8 cellular contexts compared by ENCODE assay signal in the genomic region with DNA sequence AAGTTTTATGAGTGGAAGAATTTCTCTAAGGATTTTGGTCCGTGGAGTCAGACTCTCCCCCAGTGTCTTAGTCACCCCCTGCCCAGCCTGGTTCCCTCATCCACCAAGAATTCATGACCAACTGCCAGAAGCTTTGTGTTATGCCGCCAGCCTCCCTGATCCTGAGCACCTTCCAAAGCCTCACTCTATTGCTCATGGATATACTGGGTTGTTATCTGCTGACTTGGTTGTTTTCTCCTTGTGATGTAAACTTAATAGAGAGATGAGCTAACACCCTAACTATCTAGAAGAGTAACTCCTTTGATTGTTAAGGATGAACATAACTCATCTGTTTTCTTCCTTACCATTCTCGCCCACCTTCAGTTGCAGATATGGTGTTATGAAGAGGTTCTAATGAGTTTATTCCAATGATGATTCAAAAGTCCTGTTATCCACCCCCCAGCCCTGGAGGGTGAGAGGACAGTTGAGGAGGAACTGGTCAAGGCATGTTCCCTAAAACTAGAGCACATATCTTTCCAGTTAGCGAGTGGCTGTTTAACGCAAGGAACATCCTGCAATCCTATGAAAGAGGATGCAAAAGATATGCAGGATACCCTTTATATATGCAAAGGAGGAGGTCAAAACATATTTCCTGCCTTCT. TPM values are rescaled to one million over a fixed set of nuclear protein-coding genes. Genes with fewer than 3 reads are reported as not detected.
A peak's percentile ranks its signal among the peaks of the same experiment; 100 is the strongest.
DNase-seq lines count a peak whose midpoint lies in the region; ATAC-seq and TF ChIP-seq lines count a peak whose summit lies in the region.

No MANE protein-coding gene starts in this region.

- no peaks in the 10 kb centered on the region for H3K27me3 ChIP-seq in CD4-positive, CD25-positive, alpha-beta regulatory T cell (ENCODE audit: control insufficient read depth, insufficient read depth, low read length)
- H3K27me3 ChIP-seq in IMR-90 (ENCODE audit: control insufficient read depth, insufficient read depth, low read length) (no peaks in the 10 kb centered on the region; the same call in 1 of the 2 replicates), brain microvascular endothelial cell (replicated peaks) (no peaks in the 10 kb centered on the region), colonic mucosa (no peaks in the 10 kb centered on the region)

- POLR2A ChIA-PET in IMR-90 (lab: Charles Lee; ENCODE audit: unreplicated experiment): interaction anchor here (0.6 kb wide), 2 partner anchors 95 to 145 kb away, joined by 4 to 5 read pairs; no protein-coding TSS in a partner anchor

- peaks cover 9 to 42% (median 27%) of the 10 kb centered on the region in 4 donors for H3K4me1 Mint-ChIP-seq in CD4-positive, CD25-positive, alpha-beta regulatory T cell
- peaks cover 40% of the 10 kb centered on the region for H3K4me1 Mint-ChIP-seq in nephron

- peak overlapping the region; percentile 40 for H2AK5ac ChIP-seq in IMR-90 (ENCODE audit: low read depth, low read length)

- H3K9me3 ChIP-seq in CD4-positive, CD25-positive, alpha-beta regulatory T cell (ENCODE audit: control insufficient read depth in 2 of 2, low read length in 2 of 2): no peaks in the 10 kb centered on the region
- H3K9me3 ChIP-seq in IMR-90 (ENCODE audit: control insufficient read depth, insufficient read depth, low read length) (no peaks in the 10 kb centered on the region), colonic mucosa (no peaks in the 10 kb centered on the region)

- TF ChIP-seq CTCF in IMR-90 (conservative IDR thresholded peaks at IDR 0.05; ENCODE audit: low read depth, low read length) (no peak), brain microvascular endothelial cell (IDR thresholded peaks at IDR 0.05; ENCODE audit: low read depth, low read length, missing control alignments) (no peak), nephron (IDR thresholded peaks at IDR 0.05; ENCODE audit: unreplicated experiment in 3 of 3) (no peak), colonic mucosa (IDR thresholded peaks at IDR 0.05) (no peak)

- H4K20me1 ChIP-seq in IMR-90 (ENCODE audit: insufficient read depth, low read length): peaks cover 15% of the 10 kb centered on the region

- in situ Hi-C loops in IMR-90 (cut with MboI; ENCODE audit: low sequenced_read_pairs): loop anchor here (10.0 kb wide), 1 partner anchor 204 kb away; no protein-coding TSS in a partner anchor
- in situ Hi-C loops in brain microvascular endothelial cell (cut with HindIII; ENCODE audit: low pct_ligation_motif_present, low sequenced_read_pairs): no loop called here

- no peak for TF ChIP-seq RAD21 in IMR-90 (IDR thresholded peaks at IDR 0.05; ENCODE audit: low read length)

- H3K27me3 Mint-ChIP-seq in CD4-positive, CD25-positive, alpha-beta regulatory T cell: peaks cover 9% of the 10 kb centered on the region
- H3K27me3 Mint-ChIP-seq in nephron (ENCODE audit: low read depth): peaks cover 7% of the 10 kb centered on the region

- H3K36me3 ChIP-seq in CD4-positive, CD25-positive, alpha-beta regulatory T cell (ENCODE audit: control insufficient read depth, insufficient read depth, low read length): peaks cover 4% of the 10 kb centered on the region
- peaks cover under 1% of the 10 kb centered on the region for H3K36me3 ChIP-seq in IMR-90 (ENCODE audit: control insufficient read depth, insufficient read depth, low read length)
- peaks cover 6% of the 10 kb centered on the region for H3K36me3 ChIP-seq in brain microvascular endothelial cell (replicated peaks)
- H3K36me3 ChIP-seq in colonic mucosa: no peaks in the 10 kb centered on the region

- H3K36me3 Mint-ChIP-seq in CD4-positive, CD25-positive, alpha-beta regulatory T cell: no peaks in the 10 kb centered on the region
- H3K36me3 Mint-ChIP-seq in nephron (ENCODE audit: low read depth): peaks cover 1% of the 10 kb centered on the region

- no peak overlapping the region for H3K27ac ChIP-seq in CD4-positive, CD25-positive, alpha-beta regulatory T cell (ENCODE audit: insufficient read depth, low read length, poor library complexity, severe bottlenecking)
- H3K27ac ChIP-seq in IMR-90 (ENCODE audit: insufficient read depth, low read length): peak overlapping the region; percentile 24; the same call in 1 of the 2 replicates
- no peak overlapping the region for H3K27ac ChIP-seq in brain microvascular endothelial cell
- no peak overlapping the region for H3K27ac ChIP-seq in colonic mucosa

- H3K56ac ChIP-seq in IMR-90 (ENCODE audit: extremely low read depth, insufficient read depth, low read length): no peak overlapping the region

- peak overlapping the region; percentile 21 for H3K4me3 ChIP-seq in CD4-positive, CD25-positive, alpha-beta regulatory T cell (ENCODE audit: low read depth, low read length)
- H3K4me3 ChIP-seq in IMR-90 (ENCODE audit: insufficient read depth, low read depth, low read length) (no peak overlapping the region), brain microvascular endothelial cell (ENCODE audit: low read depth, low read length) (no peak overlapping the region), colonic mucosa (no peak overlapping the region)

- peaks cover 26% of the 10 kb centered on the region for H3K4me1 ChIP-seq in CD4-positive, CD25-positive, alpha-beta regulatory T cell (ENCODE audit: control insufficient read depth, insufficient read depth, low read length, poor library complexity, severe bottlenecking)
- H3K4me1 ChIP-seq in IMR-90 (ENCODE audit: control insufficient read depth, insufficient read depth, low read length) (peaks cover 8% of the 10 kb centered on the region; the same call in 1 of the 2 replicates), colonic mucosa (no peaks in the 10 kb centered on the region)

- intact Hi-C loops in IMR-90 (cut with micrococcal nuclease): no loop called here
- intact Hi-C loops in colonic mucosa (cut with DNase I): no loop called here

- H2BK15ac ChIP-seq in IMR-90 (ENCODE audit: low read depth, low read length): peak overlapping the region; percentile 68; the same call in 2 of the 3 replicates

- DNase-seq in CD4-positive, CD25-positive, alpha-beta regulatory T cell: no peak
- peak; percentile 96 for DNase-seq in IMR-90
- DNase-seq in brain microvascular endothelial cell: peak; percentile 69
- DNase-seq in NCI-H2029 treated with DMSO at 0.1 percent for 48 hours (lab: John Stamatoyannopoulos, UW): no peak
- no peak for DNase-seq in colonic mucosa
- DNase-seq in HuH-7 (ENCODE audit: low spot score): no peak

- CTCF ChIA-PET in IMR-90 (lab: Yijun Ruan, JAX): interaction anchor here (0.6 to 4.0 kb wide), 2 partner anchors 21 to 83 kb away, joined by 3 to 23 read pairs; no protein-coding TSS in a partner anchor

- ATAC-seq in CD4-positive, CD25-positive, alpha-beta regulatory T cell (ENCODE audit: low read depth in 2 of 2): no peak
- ATAC-seq in IMR-90 (ENCODE audit: low read depth): peak; percentile 19
- ATAC-seq in HG03159 (IDR thresholded peaks at IDR 0.05; ENCODE audit: unreplicated experiment): no peak

- dilution Hi-C loops in IMR-90 (cut with HindIII; ENCODE audit: low sequenced_read_pairs, unreplicated experiment): no loop called here

- H3K9me3 Mint-ChIP-seq in CD4-positive, CD25-positive, alpha-beta regulatory T cell: no peaks in the 10 kb centered on the region
- H3K9me3 Mint-ChIP-seq in nephron: no peaks in the 10 kb centered on the region

- H2BK120ac ChIP-seq in IMR-90 (ENCODE audit: low read depth, low read length): peak overlapping the region; percentile 80

- TF ChIP-seq POLR2A in IMR-90 (IDR thresholded peaks at IDR 0.05; ENCODE audit: low read depth, low read length): no peak

- peak overlapping the region; percentile 49 to 93; a peak in 3 of 4 replicates for H4K8ac ChIP-seq in IMR-90 (ENCODE audit: low read depth in 2 of 2, low read length in 2 of 2)

- peak overlapping the region; percentile 80 for H4K91ac ChIP-seq in IMR-90 (ENCODE audit: insufficient read depth, low read depth, low read length)

- H3K9ac ChIP-seq in IMR-90 (ENCODE audit: low read depth, low read length): no peak overlapping the region
- no peak overlapping the region for H3K9ac ChIP-seq in colonic mucosa (ENCODE audit: low read depth in 2 of 2, low read length in 2 of 2)

- H3K23ac ChIP-seq in IMR-90 (ENCODE audit: low read depth, low read length): peak overlapping the region; percentile 48

- H3K4ac ChIP-seq in IMR-90 (ENCODE audit: low read depth, low read length): peak overlapping the region; percentile 76; the same call in 1 of the 2 replicates

- peak overlapping the region; percentile 79; the same call in 1 of the 2 replicates for H3K4me2 ChIP-seq in IMR-90 (ENCODE audit: low read depth, low read length)

- peak overlapping the region; percentile 23; the same call in 1 of the 2 replicates for H2BK20ac ChIP-seq in IMR-90 (ENCODE audit: low read depth, low read length)

- H3K79me1 ChIP-seq in IMR-90 (ENCODE audit: low read depth in 1 of 2, low read length in 2 of 2): peaks cover under 1 to 14% of the 10 kb centered on the region in 2 experiments; a peak in 2 of 4 replicates

- H4K5ac ChIP-seq in IMR-90 (ENCODE audit: low read depth, low read length): no peak overlapping the region; the same call in 1 of the 2 replicates

- WGBS in IMR-90 (ENCODE audit: extremely low coverage in 2 of 2, insufficient read length in 1 of 2), 2 experiments: no CpG with 5 or more reads among the region's 5 CpGs

- no TSS peak for BruUV-seq in IMR-90 (replicated peaks; lab: Mats Ljungman, UMichigan)

- H3K27ac Mint-ChIP-seq in CD4-positive, CD25-positive, alpha-beta regulatory T cell: peak overlapping the region in 2 of 3 donors; percentile 65 to 93
- peak overlapping the region; percentile 89 to 95 (median 89) for H3K27ac Mint-ChIP-seq in nephron

- H3K14ac ChIP-seq in IMR-90 (replicated peaks; ENCODE audit: low read depth, low read length): peak overlapping the region; percentile 92; the same call in 1 of the 2 replicates

- peak overlapping the region; percentile 18 for H2AK9ac ChIP-seq in IMR-90 (replicated peaks; ENCODE audit: low read depth, low read length, poor library complexity)

- H3K9me1 ChIP-seq in IMR-90 (ENCODE audit: insufficient read depth, low read length): peaks cover 8% of the 10 kb centered on the region; the same call in 1 of the 2 replicates

- H3K4me3 Mint-ChIP-seq in CD4-positive, CD25-positive, alpha-beta regulatory T cell: peak overlapping the region in 3 of 4 donors; percentile 22 to 95 (median 95)
- H3K4me3 Mint-ChIP-seq in nephron: peak overlapping the region; percentile 46 to 89 (median 88)

- H2BK5ac ChIP-seq in IMR-90 (ENCODE audit: low read depth, low read length, poor library complexity, severe bottlenecking): peak overlapping the region; percentile 72

- H2AFZ ChIP-seq in IMR-90 (replicated peaks; ENCODE audit: low read length, poor library complexity): peak overlapping the region; percentile 9

- peak overlapping the region; percentile 27; the same call in 1 of the 2 replicates for H3K18ac ChIP-seq in IMR-90 (ENCODE audit: low read depth, low read length)

RNA-seq across cellular contexts. Expression of a gene that starts 1.5 kb away (rescaled TPM):
- total RNA-seq in CD4-positive, CD25-positive, alpha-beta regulatory T cell: 62.4 TPM
- polyA plus RNA-seq in CD4-positive, CD25-positive, alpha-beta regulatory T cell: 10 to 100 TPM; 47.9 to 51.0 (median 49.3) TPM
- total RNA-seq in IMR-90 (2012; rRNA removed) (123 and 125 TPM in 2 replicates), colonic mucosa (100 to 1,000 TPM; 106 to 152 TPM)
- 154 and 155 TPM in 2 replicates for polyA plus RNA-seq in IMR-90 (2012; rRNA removed)
- 69.3 and 125 TPM in 2 replicates for polyA plus RNA-seq in IMR-90 (2012; cell fraction: cytosol; rRNA removed)
- 121 and 167 TPM in 2 replicates for polyA plus RNA-seq in IMR-90 (2012; cell fraction: nucleus; rRNA removed; ENCODE audit: low replicate concordance)

RNA-seq across cellular contexts. Expression of a gene that starts 16.3 kb away (rescaled TPM):
- total RNA-seq in CD4-positive, CD25-positive, alpha-beta regulatory T cell: 1.5 TPM
- polyA plus RNA-seq in CD4-positive, CD25-positive, alpha-beta regulatory T cell: 1 to 10 TPM; 1.1 to 2.8 (median 2.1) TPM
- total RNA-seq in IMR-90 (2012; rRNA removed) (not detected in 2 replicates), colonic mucosa (under 1 TPM; 0.17 to 0.90 TPM)
- 0.04 TPM in 1 of 2 replicates, not detected in the other for polyA plus RNA-seq in IMR-90 (2012; rRNA removed)
- not detected in 2 replicates for polyA plus RNA-seq in IMR-90 (2012; cell fraction: cytosol; rRNA removed)
- polyA plus RNA-seq in IMR-90 (2012; cell fraction: nucleus; rRNA removed; ENCODE audit: low replicate concordance): not detected in 2 replicates

RNA-seq across cellular contexts. Expression of a gene that starts 36.1 kb away (rescaled TPM):
- total RNA-seq in CD4-positive, CD25-positive, alpha-beta regulatory T cell: not detected
- polyA plus RNA-seq in CD4-positive, CD25-positive, alpha-beta regulatory T cell: not detected
- total RNA-seq in IMR-90 (2012; rRNA removed) (not detected in 2 replicates), colonic mucosa (under 1 TPM in 1 of 2 donors, not detected in 1; 0.37 TPM)
- not detected in 2 replicates for polyA plus RNA-seq in IMR-90 (2012; rRNA removed)
- 0.03 and 0.05 TPM in 2 replicates for polyA plus RNA-seq in IMR-90 (2012; cell fraction: cytosol; rRNA removed)
- 0.04 TPM in 1 of 2 replicates, not detected in the other for polyA plus RNA-seq in IMR-90 (2012; cell fraction: nucleus; rRNA removed; ENCODE audit: low replicate concordance)

RNA-seq across cellular contexts. Expression of a gene that starts 51.6 kb away (rescaled TPM):
- total RNA-seq in CD4-positive, CD25-positive, alpha-beta regulatory T cell: not detected
- under 1 TPM in 1 of 4 donors, not detected in 3; 0.38 TPM for polyA plus RNA-seq in CD4-positive, CD25-positive, alpha-beta regulatory T cell
- total RNA-seq in IMR-90 (2012; rRNA removed) (not detected in 2 replicates), colonic mucosa (not detected)
- polyA plus RNA-seq in IMR-90 (2012; rRNA removed): not detected in 2 replicates
- not detected in 2 replicates for polyA plus RNA-seq in IMR-90 (2012; cell fraction: cytosol; rRNA removed)
- polyA plus RNA-seq in IMR-90 (2012; cell fraction: nucleus; rRNA removed; ENCODE audit: low replicate concordance): 0.08 TPM in 1 of 2 replicates, not detected in the other

RNA-seq across cellular contexts. Expression of a gene that starts 51.7 kb away (rescaled TPM):
- total RNA-seq in CD4-positive, CD25-positive, alpha-beta regulatory T cell: 104 TPM
- 100 to 1,000 TPM in 3 of 4 donors, 10 to 100 TPM in 1; 99.5 to 176 (median 127) TPM for polyA plus RNA-seq in CD4-positive, CD25-positive, alpha-beta regulatory T cell
- total RNA-seq in IMR-90 (2012; rRNA removed): 45.7 and 46.4 TPM in 2 replicates
- 68.9 and 78.6 TPM in 2 replicates for polyA plus RNA-seq in IMR-90 (2012; rRNA removed)
- 39.3 and 55.4 TPM in 2 replicates for polyA plus RNA-seq in IMR-90 (2012; cell fraction: cytosol; rRNA removed)
- polyA plus RNA-seq in IMR-90 (2012; cell fraction: nucleus; rRNA removed; ENCODE audit: low replicate concordance): 38.2 and 43.6 TPM in 2 replicates
- total RNA-seq in colonic mucosa: 10 to 100 TPM; 57.2 to 69.3 TPM

Comparison
In these comparisons a context has a peak if more than half of its experiments do, and no peak if none do; other contexts are left out.
1. DNase-seq: peak in IMR-90 (single experiment) and brain microvascular endothelial cell (single experiment); none in CD4-positive, CD25-positive, alpha-beta regulatory T cell (0 of 3), NCI-H2029 treated with DMSO at 0.1 percent for 48 hours (single experiment), colonic mucosa (single experiment) and HuH-7 (single experiment).